8 cellular contexts compared by ENCODE assay signal in the genomic region with DNA sequence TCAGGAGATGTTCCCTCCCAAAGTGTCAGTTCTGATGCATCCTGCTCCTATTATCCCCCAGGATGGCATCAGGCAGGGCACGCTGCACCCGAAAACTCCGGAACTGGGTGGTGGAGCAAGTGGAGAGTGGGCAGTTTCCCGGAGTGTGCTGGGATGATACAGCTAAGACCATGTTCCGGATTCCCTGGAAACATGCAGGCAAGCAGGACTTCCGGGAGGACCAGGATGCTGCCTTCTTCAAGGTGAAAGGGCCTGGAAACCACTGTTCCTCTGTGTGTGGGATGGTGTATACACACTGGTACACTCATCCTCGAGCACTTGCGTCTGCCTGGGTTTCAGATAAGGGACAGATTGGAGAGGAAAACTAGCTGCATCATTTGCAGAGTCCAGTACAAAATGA. TPM values are rescaled to one million over a fixed set of nuclear protein-coding genes. Genes with fewer than 3 reads are reported as not detected.
DNase-seq lines count a peak whose midpoint lies in the region; ATAC-seq and TF ChIP-seq lines count a peak whose summit lies in the region.

No MANE protein-coding gene starts in this region.

- H3K4me2 ChIP-seq in OCI-LY1 (ENCODE audit: low read length) = peak overlapping the region; percentile 81

- no peaks in the 10 kb centered on the region for H4K20me1 ChIP-seq in OCI-LY1 (ENCODE audit: insufficient read depth, low read length)

- ATAC-seq in HG02759 (IDR thresholded peaks at IDR 0.05; ENCODE audit: unreplicated experiment) = no peak
- no peak for ATAC-seq in HG03159 (IDR thresholded peaks at IDR 0.05; ENCODE audit: unreplicated experiment)

- H3K79me2 ChIP-seq in OCI-LY1 (ENCODE audit: insufficient read depth, low read length) = no peaks in the 10 kb centered on the region

- H3K27ac Mint-ChIP-seq in nephron = peak overlapping the region; percentile 90 to 96 (median 96)

- peaks cover 68% of the 10 kb centered on the region for H3K36me3 ChIP-seq in OCI-LY1 (ENCODE audit: insufficient read depth, low read length)
- H3K36me3 ChIP-seq in effector memory CD4-positive, alpha-beta T cell (ENCODE audit: control insufficient read depth, insufficient read depth, low read length) = peaks cover 69% of the 10 kb centered on the region
- H3K36me3 ChIP-seq in SJCRH30 = peaks cover 16% of the 10 kb centered on the region

- no peaks in the 10 kb centered on the region for H3K9me2 ChIP-seq in OCI-LY1 (ENCODE audit: low read depth, low read length)

- DNase-seq in AG08396 (ENCODE audit: low spot score) = peak; percentile 57
- no peak for DNase-seq in effector memory CD4-positive, alpha-beta T cell
- DNase-seq in SJCRH30 = no peak
- DNase-seq in DMS153 (lab: John Stamatoyannopoulos, UW) = no peak

- H3K27me3 ChIP-seq in OCI-LY1 (ENCODE audit: insufficient read depth, low read length) = no peaks in the 10 kb centered on the region
- no peaks in the 10 kb centered on the region for H3K27me3 ChIP-seq in effector memory CD4-positive, alpha-beta T cell (replicated peaks; ENCODE audit: control insufficient read depth, insufficient read depth, low read length, poor library complexity, severe bottlenecking)
- H3K27me3 ChIP-seq in SJCRH30 = no peaks in the 10 kb centered on the region

- H3K4me1 Mint-ChIP-seq in nephron = peaks cover 16% of the 10 kb centered on the region

- H3F3A ChIP-seq in OCI-LY1 (ENCODE audit: insufficient read depth, low read length) = no peaks in the 10 kb centered on the region

- H3K36me3 Mint-ChIP-seq in nephron (ENCODE audit: low read depth) = peaks cover 60% of the 10 kb centered on the region

- TF ChIP-seq CTCF in OCI-LY1 (IDR thresholded peaks at IDR 0.05; ENCODE audit: low read length) (no peak), nephron (IDR thresholded peaks at IDR 0.05; ENCODE audit: unreplicated experiment in 3 of 3) (no peak)

- H3K4me1 ChIP-seq in OCI-LY1 (ENCODE audit: insufficient read depth, low read length, severe bottlenecking) (peaks cover 17% of the 10 kb centered on the region), SJCRH30 (peaks cover 13% of the 10 kb centered on the region)
- peaks cover 24% of the 10 kb centered on the region for H3K4me1 ChIP-seq in effector memory CD4-positive, alpha-beta T cell (ENCODE audit: control insufficient read depth, insufficient read depth, low read length, poor library complexity, severe bottlenecking)

- no peaks in the 10 kb centered on the region for H3K27me3 Mint-ChIP-seq in nephron (ENCODE audit: low read depth)

- H3K9me3 Mint-ChIP-seq in nephron = no peaks in the 10 kb centered on the region

- no peak overlapping the region for H2AFZ ChIP-seq in OCI-LY1 (ENCODE audit: low read length)

- peak overlapping the region; percentile 91 to 96 (median 93) for H3K4me3 Mint-ChIP-seq in nephron

- H3K27ac ChIP-seq in OCI-LY1 (ENCODE audit: low read depth, low read length, poor library complexity, severe bottlenecking) (peak overlapping the region; percentile 70), SJCRH30 (no peak overlapping the region)
- peak overlapping the region; percentile 97 for H3K27ac ChIP-seq in effector memory CD4-positive, alpha-beta T cell (ENCODE audit: insufficient read depth, low read length, poor library complexity, severe bottlenecking)

- H3K4me3 ChIP-seq in OCI-LY1 (ENCODE audit: low read depth, low read length, poor library complexity, severe bottlenecking) (peak overlapping the region; percentile 65), SJCRH30 (no peak overlapping the region)
- peak overlapping the region; percentile 88 for H3K4me3 ChIP-seq in effector memory CD4-positive, alpha-beta T cell (ENCODE audit: insufficient read depth, low read depth, low read length, poor library complexity, severe bottlenecking)

- peak overlapping the region; percentile 76 for H3K9ac ChIP-seq in OCI-LY1 (ENCODE audit: low read length)

- no peaks in the 10 kb centered on the region for H3K9me3 ChIP-seq in OCI-LY1 (ENCODE audit: low read length)
- no peaks in the 10 kb centered on the region for H3K9me3 ChIP-seq in effector memory CD4-positive, alpha-beta T cell (ENCODE audit: control insufficient read depth, low read length)
- no peaks in the 10 kb centered on the region for H3K9me3 ChIP-seq in SJCRH30 (replicated peaks)

RNA-seq across cellular contexts. Expression of gene IRF9, which starts 1.0 kb away (rescaled TPM):
- 11.1 and 15.9 TPM in 2 replicates for total RNA-seq in SJCRH30 (2014; rRNA removed; shearing (Covaris generic))

RNA-seq across cellular contexts. Expression of gene REC8, which starts 9.8 kb away (rescaled TPM):
- total RNA-seq in SJCRH30 (2014; rRNA removed; shearing (Covaris generic)) = 1.1 and 2.5 TPM in 2 replicates

RNA-seq across cellular contexts. Expression of gene RNF31, which starts 14.8 kb away (rescaled TPM):
- 43.0 and 58.8 TPM in 2 replicates for total RNA-seq in SJCRH30 (2014; rRNA removed; shearing (Covaris generic))

RNA-seq across cellular contexts. Expression of gene PSME2, which starts 15.7 kb away (rescaled TPM):
- 237 and 253 TPM in 2 replicates for total RNA-seq in SJCRH30 (2014; rRNA removed; shearing (Covaris generic))

RNA-seq across cellular contexts. Expression of gene EMC9, which starts 20.7 kb away (rescaled TPM):
- total RNA-seq in SJCRH30 (2014; rRNA removed; shearing (Covaris generic)) = 45.6 and 52.7 TPM in 2 replicates
